Comparison of ENCODE assay signal across 8 cellular contexts in genomic region chr18:50307738-50308470, GRCh38. TPM values are rescaled to one million over a fixed set of nuclear protein-coding genes. Genes with fewer than 3 reads are reported as not detected.
DNase-seq lines count a peak whose midpoint lies in the region; ATAC-seq and TF ChIP-seq lines count a peak whose summit lies in the region.

No MANE protein-coding gene starts in this region.

- peaks cover 0 to 5% (median 3%) of the 10 kb centered on the region in 3 donors for H3K36me3 Mint-ChIP-seq in naive thymus-derived CD8-positive, alpha-beta T cell
- H3K36me3 Mint-ChIP-seq in stimulated activated effector memory CD8-positive, alpha-beta T cell treated with anti-CD3 and anti-CD28 coated beads, Interleukin-12 subunit alpha, Interleukin-12 subunit beta, amount 100 ng/mL, for 72 hours: peaks cover 5% of the 10 kb centered on the region

- peak overlapping the region; percentile 6; the same call in 1 of the 2 replicates for H3K9ac ChIP-seq in KMS-11
- H3K9ac ChIP-seq in fibroblast of lung (ENCODE audit: insufficient read depth, low read length): peak overlapping the region; percentile 17

- ATAC-seq in GM21786 (IDR thresholded peaks at IDR 0.05; ENCODE audit: unreplicated experiment): peak; percentile 86
- ATAC-seq in naive thymus-derived CD8-positive, alpha-beta T cell: peak; percentile 99
- peak; percentile 100 for ATAC-seq in stimulated activated effector memory CD8-positive, alpha-beta T cell treated with anti-CD3 and anti-CD28 coated beads, Interleukin-12 subunit alpha, Interleukin-12 subunit beta, amount 100 ng/mL, for 72 hours

- no peaks in the 10 kb centered on the region for H3K27me3 ChIP-seq in KMS-11 (ENCODE audit: insufficient read depth, low read depth)
- peaks cover 2% of the 10 kb centered on the region for H3K27me3 ChIP-seq in fibroblast of lung (ENCODE audit: control insufficient read depth, insufficient read depth, low read length)

- H3K4me3 Mint-ChIP-seq in naive thymus-derived CD8-positive, alpha-beta T cell: peak overlapping the region; percentile 90 to 97 (median 93)
- H3K4me3 Mint-ChIP-seq in stimulated activated effector memory CD8-positive, alpha-beta T cell treated with anti-CD3 and anti-CD28 coated beads, Interleukin-12 subunit alpha, Interleukin-12 subunit beta, amount 100 ng/mL, for 72 hours: peak overlapping the region; percentile 84

- H3K4me1 Mint-ChIP-seq in naive thymus-derived CD8-positive, alpha-beta T cell: peaks cover 7 to 39% (median 16%) of the 10 kb centered on the region in 4 donors
- H3K4me1 Mint-ChIP-seq in stimulated activated effector memory CD8-positive, alpha-beta T cell treated with anti-CD3 and anti-CD28 coated beads, Interleukin-12 subunit alpha, Interleukin-12 subunit beta, amount 100 ng/mL, for 72 hours: peaks cover 14% of the 10 kb centered on the region

- peak overlapping the region; percentile 81 for H2AFZ ChIP-seq in KMS-11 (ENCODE audit: low read depth)
- H2AFZ ChIP-seq in fibroblast of lung (ENCODE audit: low read length): peak overlapping the region; percentile 82

- no peak for TF ChIP-seq CTCF in KMS-11 (conservative IDR thresholded peaks at IDR 0.05; ENCODE audit: low read depth, low read length)
- TF ChIP-seq CTCF in fibroblast of lung (conservative IDR thresholded peaks at IDR 0.05 in 1 of 2, IDR thresholded peaks at IDR 0.05 in 1 of 2; ENCODE audit: low read depth in 1 of 2, low read length in 2 of 2): no peak

- H3K79me2 ChIP-seq in KMS-11 (ENCODE audit: insufficient read depth, low read depth): no peaks in the 10 kb centered on the region
- H3K79me2 ChIP-seq in fibroblast of lung (ENCODE audit: control insufficient read depth, insufficient read depth, low read length): no peaks in the 10 kb centered on the region

- DNase-seq in DMS153 treated with DMSO at 0.1 percent for 48 hours (lab: John Stamatoyannopoulos, UW; ENCODE audit: unreplicated experiment) (peak; percentile 74), activated T-helper 1 cell treated with Interleukin-2 at 50 U/mL for 16 hours (ENCODE audit: low read depth) (peak; percentile 74), fibroblast of lung (ENCODE audit: low read depth in 2 of 2) (peak; percentile 84 to 90)
- peak; percentile 76 to 96 (median 89) for DNase-seq in naive thymus-derived CD8-positive, alpha-beta T cell
- peak; percentile 68 to 90 for DNase-seq in stimulated activated effector memory CD8-positive, alpha-beta T cell treated with anti-CD3 and anti-CD28 coated beads, Interleukin-12 subunit alpha, Interleukin-12 subunit beta, amount 100 ng/mL, for 72 hours (ENCODE audit: low spot score in 2 of 2)

- H3K27ac ChIP-seq in KMS-11: no peak overlapping the region
- no peak overlapping the region for H3K27ac ChIP-seq in fibroblast of lung (ENCODE audit: insufficient read depth, low read length)

- peaks cover 0 to 5% (median 3%) of the 10 kb centered on the region in 9 donors for H3K9me3 Mint-ChIP-seq in naive thymus-derived CD8-positive, alpha-beta T cell
- H3K9me3 Mint-ChIP-seq in stimulated activated effector memory CD8-positive, alpha-beta T cell treated with anti-CD3 and anti-CD28 coated beads, Interleukin-12 subunit alpha, Interleukin-12 subunit beta, amount 100 ng/mL, for 72 hours: peaks cover 3% of the 10 kb centered on the region

- peaks cover under 1 to 14% (median 7%) of the 10 kb centered on the region in 5 donors for H3K27me3 Mint-ChIP-seq in naive thymus-derived CD8-positive, alpha-beta T cell

- H3K4me3 ChIP-seq in KMS-11 (IDR thresholded peaks at IDR 0.05; ENCODE audit: insufficient read depth, low read depth, low read length): peak overlapping the region; percentile 77
- H3K4me3 ChIP-seq in fibroblast of lung (replicated peaks in 1 of 4; ENCODE audit: control extremely low read depth in 1 of 4, insufficient read depth in 1 of 4, low read depth in 3 of 4, low read length in 4 of 4): peak overlapping the region; percentile 6 to 72 (median 54)

- H3K4me1 ChIP-seq in KMS-11 (ENCODE audit: low read depth, poor library complexity, severe bottlenecking): peaks cover 16% of the 10 kb centered on the region
- peaks cover 3% of the 10 kb centered on the region for H3K4me1 ChIP-seq in fibroblast of lung (ENCODE audit: control insufficient read depth, extremely low read depth, insufficient read depth, low read length)

- H3K36me3 ChIP-seq in KMS-11 (ENCODE audit: insufficient read depth): no peaks in the 10 kb centered on the region
- H3K36me3 ChIP-seq in fibroblast of lung (ENCODE audit: control insufficient read depth, insufficient read depth, low read length): no peaks in the 10 kb centered on the region

- H4K20me1 ChIP-seq in KMS-11 (ENCODE audit: insufficient read depth) (no peaks in the 10 kb centered on the region), fibroblast of lung (ENCODE audit: control insufficient read depth, extremely low read depth, insufficient read depth, low read length) (no peaks in the 10 kb centered on the region)

- no peaks in the 10 kb centered on the region for H3K9me3 ChIP-seq in fibroblast of lung (ENCODE audit: control insufficient read depth, insufficient read depth, low read depth, low read length)

- H3K4me2 ChIP-seq in KMS-11 (peak overlapping the region; percentile 89), fibroblast of lung (ENCODE audit: extremely low read depth, insufficient read depth, low read length) (peak overlapping the region; percentile 77)

- peak overlapping the region; percentile 59 to 94 (median 90) for H3K27ac Mint-ChIP-seq in naive thymus-derived CD8-positive, alpha-beta T cell
- peak overlapping the region; percentile 55 for H3K27ac Mint-ChIP-seq in stimulated activated effector memory CD8-positive, alpha-beta T cell treated with anti-CD3 and anti-CD28 coated beads, Interleukin-12 subunit alpha, Interleukin-12 subunit beta, amount 100 ng/mL, for 72 hours

- POLR2A ChIA-PET in naive thymus-derived CD8-positive, alpha-beta T cell (lab: Charles Lee): interaction anchor here (0.6 to 3.5 kb wide), 5 partner anchors 10 to 891 kb away, joined by 3 to 22 read pairs (median 5); partner anchors contain the start of genes CFAP53 and MBD1

TF ChIP-seq in PFSK-1, 5 proteins besides CTCF, POLR2A, EP300 and RAD21:
- no peak for TF ChIP-seq TAF1 (IDR thresholded peaks at IDR 0.05; ENCODE audit: borderline replicate concordance, insufficient read depth, low read length)
- no peak for TF ChIP-seq POLR2AphosphoS5 (IDR thresholded peaks at IDR 0.05; ENCODE audit: low read depth, low read length)
- 0 out of 2 replicates have a peak, but pooled peaks have one; percentile 24 for TF ChIP-seq SIN3A (IDR thresholded peaks at IDR 0.05; ENCODE audit: borderline replicate concordance, insufficient read depth, low read length)

RNA-seq across cellular contexts. Expression of gene CXXC1, which starts 20.4 kb away (rescaled TPM):
- polyA plus RNA-seq in PFSK-1 (2012; ENCODE audit: insufficient read length, low read depth): 94.8 TPM
- total RNA-seq in fibroblast of lung: 32.9 and 33.6 TPM in 2 replicates
- polyA plus RNA-seq in fibroblast of lung: 19.4 and 29.1 TPM in 2 replicates
- 26.7 and 43.6 TPM in 2 replicates for polyA plus RNA-seq in fibroblast of lung (2012)
- 27.1 and 36.9 TPM in 2 replicates for polyA minus RNA-seq in fibroblast of lung (ENCODE audit: low replicate concordance)
- total RNA-seq in naive thymus-derived CD8-positive, alpha-beta T cell: 100 to 1,000 TPM; 159 to 171 TPM
- polyA plus RNA-seq in naive thymus-derived CD8-positive, alpha-beta T cell: 10 to 100 TPM; 52.2 to 84.7 (median 59.8) TPM

RNA-seq across cellular contexts. Expression of gene MBD1, which starts 26.6 kb away (rescaled TPM):
- 58.8 TPM for polyA plus RNA-seq in PFSK-1 (2012; ENCODE audit: insufficient read length, low read depth)
- total RNA-seq in fibroblast of lung: 44.9 and 53.3 TPM in 2 replicates
- polyA plus RNA-seq in fibroblast of lung: 31.1 and 36.2 TPM in 2 replicates
- polyA plus RNA-seq in fibroblast of lung (2012): 25.4 and 30.8 TPM in 2 replicates
- polyA minus RNA-seq in fibroblast of lung (ENCODE audit: low replicate concordance): 49.2 and 49.6 TPM in 2 replicates
- total RNA-seq in naive thymus-derived CD8-positive, alpha-beta T cell: 100 to 1,000 TPM; 121 to 123 TPM
- polyA plus RNA-seq in naive thymus-derived CD8-positive, alpha-beta T cell: 10 to 100 TPM; 22.5 to 39.9 (median 25.2) TPM

RNA-seq across cellular contexts. Expression of gene CFAP53, which starts 41.6 kb away (rescaled TPM):
- polyA plus RNA-seq in PFSK-1 (2012; ENCODE audit: insufficient read length, low read depth): 0.20 TPM
- total RNA-seq in fibroblast of lung: 0.99 and 1.0 TPM in 2 replicates
- polyA plus RNA-seq in fibroblast of lung: 0.11 and 0.16 TPM in 2 replicates
- 0.12 and 0.20 TPM in 2 replicates for polyA plus RNA-seq in fibroblast of lung (2012)
- not detected in 2 replicates for polyA minus RNA-seq in fibroblast of lung (ENCODE audit: low replicate concordance)
- total RNA-seq in naive thymus-derived CD8-positive, alpha-beta T cell: 1 to 10 TPM; 1.2 TPM
- polyA plus RNA-seq in naive thymus-derived CD8-positive, alpha-beta T cell: under 1 TPM in 2 of 3 donors, not detected in 1; 0.31 to 0.57 TPM
